ENCODE assay signal across 34 cellular contexts in the genomic region with DNA sequence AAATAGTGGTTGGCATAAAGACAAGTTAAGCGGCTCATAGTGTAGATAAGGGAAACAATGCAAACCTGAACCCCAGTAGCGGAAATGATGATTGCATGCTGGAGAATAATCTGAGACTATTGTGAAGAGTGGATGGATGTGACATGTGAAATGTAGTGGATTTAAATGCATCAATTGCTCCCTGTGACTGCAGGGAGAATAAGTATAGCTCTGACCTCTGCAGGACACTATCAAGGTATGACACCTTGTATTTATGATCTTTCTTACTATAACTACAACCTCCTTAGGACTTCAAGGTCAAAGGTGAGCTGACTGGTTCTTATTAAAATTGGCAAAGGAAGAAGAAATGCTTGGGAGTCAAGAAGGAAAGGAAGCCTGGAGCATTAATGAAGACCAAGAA.
DNase-seq lines count a peak whose midpoint lies in the region; ATAC-seq, FAIRE-seq and TF ChIP-seq lines count a peak whose summit lies in the region.
"Had no signal": no experiment of that assay in that cellular context is flagged by ENCODE, and none has a peak within 500 bp of the region (broad histone marks: within the 10 kb centered on the region; RNA-seq: fewer than 3 reads in every experiment).

No MANE protein-coding gene starts in this region.

- peaks cover 4% of the 10 kb centered on the region for H3K9me3 Mint-ChIP-seq in endodermal cell
- H3K9me3 Mint-ChIP-seq in activated T-cell treated with anti-CD3 and anti-CD28 coated beads, Interleukin-2, amount 50 U/mL, for 72 hours = peaks cover 0 to 2% of the 10 kb centered on the region in 2 donors
- H3K9me3 Mint-ChIP-seq: CD4-positive, alpha-beta memory T cell; CD4-positive, alpha-beta T cell; CD8-positive, alpha-beta memory T cell; CD8-positive, alpha-beta T cell had no signal

- no peaks in the 10 kb centered on the region for H3K36me3 ChIP-seq in endodermal cell (ENCODE audit: control insufficient read depth, insufficient read depth, low read length)
- no peaks in the 10 kb centered on the region for H3K36me3 ChIP-seq in neural cell (ENCODE audit: insufficient read depth, low read length)
- H3K36me3 ChIP-seq: BE2C; BLaER1; BLaER1 treated with 17β-estradiol and CSF1 and Interleukin-3, amounts not matched to agents 10 nM and 100 nM had no signal

- H3K27me3 ChIP-seq in endodermal cell (ENCODE audit: control insufficient read depth, insufficient read depth, low read length, poor library complexity, severe bottlenecking) = no peaks in the 10 kb centered on the region
- H3K27me3 ChIP-seq in neural cell (ENCODE audit: insufficient read depth, low read depth, low read length) = no peaks in the 10 kb centered on the region
- H3K27me3 ChIP-seq: BE2C; BLaER1; BLaER1 treated with 17β-estradiol and CSF1 and Interleukin-3, amounts not matched to agents 10 nM and 100 nM had no signal

- H3K4me3 ChIP-seq in endodermal cell (ENCODE audit: low read length) = no peak overlapping the region
- H3K4me3 ChIP-seq in neural cell (ENCODE audit: low read length) = no peak overlapping the region
- H3K4me3 ChIP-seq: A549; BLaER1; BLaER1 treated with 17β-estradiol and CSF1 and Interleukin-3, amounts not matched to agents 10 nM and 100 nM had no signal

- TF ChIP-seq CTCF in endodermal cell (conservative IDR thresholded peaks at IDR 0.05) (peak; percentile 8), neural cell (IDR thresholded peaks at IDR 0.05; ENCODE audit: poor library complexity, severe bottlenecking) (peak; percentile 51)

- H3K27ac Mint-ChIP-seq in endodermal cell = no peak overlapping the region
- H3K27ac Mint-ChIP-seq in activated T-cell treated with anti-CD3 and anti-CD28 coated beads, Interleukin-2, amount 50 U/mL, for 72 hours = no peak overlapping the region
- H3K27ac Mint-ChIP-seq: B cell; CD14-positive monocyte; CD4-positive, alpha-beta memory T cell; CD4-positive, alpha-beta T cell; CD4-positive, CD25-positive, alpha-beta regulatory T cell; CD8-positive, alpha-beta memory T cell; CD8-positive, alpha-beta T cell had no signal

- no peaks in the 10 kb centered on the region for H3F3A ChIP-seq in neural cell (ENCODE audit: insufficient read depth, low read length, poor library complexity, severe bottlenecking)

- H3K79me2 ChIP-seq in neural cell (replicated peaks; ENCODE audit: insufficient read depth, low read length) = no peaks in the 10 kb centered on the region

- H4K20me1 ChIP-seq in neural cell (ENCODE audit: insufficient read depth) = no peaks in the 10 kb centered on the region
- H4K20me1 ChIP-seq: BLaER1; BLaER1 treated with 17β-estradiol and CSF1 and Interleukin-3, amounts not matched to agents 10 nM and 100 nM had no signal

- H3K9me3 ChIP-seq in endodermal cell (ENCODE audit: control insufficient read depth, low read length) (peaks cover 12% of the 10 kb centered on the region), neural cell (ENCODE audit: low read length) (no peaks in the 10 kb centered on the region)
- H3K9me3 ChIP-seq: BE2C, Caco-2 had no signal

- TF ChIP-seq EP300 in neural cell (conservative IDR thresholded peaks at IDR 0.05; ENCODE audit: poor library complexity, severe bottlenecking) = peak; percentile 30

- no peak for ATAC-seq in HG02840 (IDR thresholded peaks at IDR 0.05; ENCODE audit: low FRiP score, unreplicated experiment)
- ATAC-seq in activated T-cell treated with anti-CD3 and anti-CD28 coated beads, Interleukin-2, amount 50 U/mL, for 72 hours (replicated peaks in 1 of 2) = no peak
- ATAC-seq in stimulated activated naive CD8-positive, alpha-beta T cell treated with anti-CD3 and anti-CD28 coated beads, Interleukin-15, Interleukin-2, amounts not matched to agents 100 U/mL and 50 U/mL, for 24 hours = no peak
- ATAC-seq: A549; CD8-positive, alpha-beta T cell had no signal

- peaks cover 62% of the 10 kb centered on the region for H3K27me3 Mint-ChIP-seq in endodermal cell (ENCODE audit: insufficient read depth)
- H3K27me3 Mint-ChIP-seq in activated T-cell treated with anti-CD3 and anti-CD28 coated beads, Interleukin-2, amount 50 U/mL, for 72 hours (ENCODE audit: low read depth) = no peaks in the 10 kb centered on the region

- H2AFZ ChIP-seq in neural cell (ENCODE audit: low read depth, low read length) = no peak overlapping the region

- peak; percentile 13 for FAIRE-seq in urothelium cell line (lab: Jason Lieb, UNC)
- FAIRE-seq: A204.1, A549, D721Med had no signal

- TF ChIP-seq RAD21 in neural cell (conservative IDR thresholded peaks at IDR 0.05) = peak; percentile 60

- no peaks in the 10 kb centered on the region for H3K9me2 ChIP-seq in neural cell (ENCODE audit: insufficient read depth, low read length)

- H3K4me2 ChIP-seq in neural cell (ENCODE audit: low read length) = no peak overlapping the region
- H3K4me2 ChIP-seq: A549; BLaER1; BLaER1 treated with 17β-estradiol and CSF1 and Interleukin-3, amounts not matched to agents 10 nM and 100 nM had no signal

- whole genome bisulfite sequencing in endodermal cell (ENCODE audit: insufficient coverage in 1 of 2, insufficient read length in 1 of 2), 2 experiments = 89 to 99% methylated on average over 2 of the region's 2 CpGs

- H3K27ac ChIP-seq in endodermal cell (ENCODE audit: low read depth, low read length) (no peak overlapping the region), neural cell (ENCODE audit: low read length) (peak overlapping the region; percentile 25)
- H3K27ac ChIP-seq: 22Rv1; A549; BLaER1; BLaER1 treated with 17β-estradiol and CSF1 and Interleukin-3, amounts not matched to agents 10 nM and 100 nM; C4-2B had no signal

- H3K4me1 ChIP-seq in endodermal cell (ENCODE audit: control insufficient read depth, insufficient read depth, low read length) = no peaks in the 10 kb centered on the region
- H3K4me1 ChIP-seq: A549; BE2C; BLaER1; BLaER1 treated with 17β-estradiol and CSF1 and Interleukin-3, amounts not matched to agents 10 nM and 100 nM; Caco-2 had no signal

- no peak for DNase-seq in endodermal cell
- DNase-seq in urothelium cell line (ENCODE audit: low spot score) = no peak
- DNase-seq in activated T-cell treated with anti-CD3 and anti-CD28 coated beads, Interleukin-2, amount 50 U/mL, for 72 hours = no peak
- no peak for DNase-seq in stimulated activated naive CD8-positive, alpha-beta T cell treated with anti-CD3 and anti-CD28 coated beads, Interleukin-15, Interleukin-2, amounts not matched to agents 100 U/mL and 50 U/mL, for 24 hours
- DNase-seq: 8988T; ACHN; AML-193; BE2C; C1 segment of cervical spinal cord; Caco-2; Calu3; CD4-positive, alpha-beta memory T cell; CD4-positive, alpha-beta T cell; CD4-positive, CD25-positive, alpha-beta regulatory T cell; CD8-positive, alpha-beta memory T cell; CD8-positive, alpha-beta T cell; COR-L47; DMS 273 treated with DMSO at 0.1 percent for 48 hours; DMS153; DMS53; DMS79; DND-41; EL had no signal

- no peak overlapping the region for H3K9ac ChIP-seq in endodermal cell (ENCODE audit: extremely low read depth, low read length, poor library complexity, severe bottlenecking)
- H3K9ac ChIP-seq in neural cell (ENCODE audit: low read length) = no peak overlapping the region
- H3K9ac ChIP-seq: BLaER1; BLaER1 treated with 17β-estradiol and CSF1 and Interleukin-3, amounts not matched to agents 10 nM and 100 nM had no signal

- no peaks in the 10 kb centered on the region for H3K36me3 Mint-ChIP-seq in endodermal cell (ENCODE audit: low read depth)
- H3K36me3 Mint-ChIP-seq in activated T-cell treated with anti-CD3 and anti-CD28 coated beads, Interleukin-2, amount 50 U/mL, for 72 hours (ENCODE audit: insufficient read depth in 2 of 2) = no peaks in the 10 kb centered on the region
- H3K36me3 Mint-ChIP-seq: CD14-positive monocyte; CD4-positive, alpha-beta memory T cell; CD4-positive, CD25-positive, alpha-beta regulatory T cell; CD8-positive, alpha-beta memory T cell; CD8-positive, alpha-beta T cell had no signal

- H3K4me3 Mint-ChIP-seq in endodermal cell = no peak overlapping the region
- H3K4me3 Mint-ChIP-seq in activated T-cell treated with anti-CD3 and anti-CD28 coated beads, Interleukin-2, amount 50 U/mL, for 72 hours = no peak overlapping the region
- H3K4me3 Mint-ChIP-seq: B cell; CD14-positive monocyte; CD4-positive, alpha-beta memory T cell; CD4-positive, alpha-beta T cell; CD4-positive, CD25-positive, alpha-beta regulatory T cell; CD8-positive, alpha-beta memory T cell; CD8-positive, alpha-beta T cell had no signal

- H3K4me1 Mint-ChIP-seq in endodermal cell = peaks cover 5% of the 10 kb centered on the region
- no peaks in the 10 kb centered on the region for H3K4me1 Mint-ChIP-seq in activated T-cell treated with anti-CD3 and anti-CD28 coated beads, Interleukin-2, amount 50 U/mL, for 72 hours (ENCODE audit: low read depth)
- H3K4me1 Mint-ChIP-seq: B cell; CD14-positive monocyte; CD4-positive, alpha-beta memory T cell; CD4-positive, CD25-positive, alpha-beta regulatory T cell; CD8-positive, alpha-beta memory T cell had no signal

TF ChIP-seq in neural cell, 6 proteins besides CTCF, POLR2A, EP300 and RAD21:
- TF ChIP-seq SMC3 (conservative IDR thresholded peaks at IDR 0.05; ENCODE audit: poor library complexity) (peak; percentile 42), MXI1 (conservative IDR thresholded peaks at IDR 0.05; ENCODE audit: poor library complexity, severe bottlenecking) (no peak), EZH2 (IDR thresholded peaks at IDR 0.05; ENCODE audit: borderline replicate concordance, insufficient read depth, low read length, poor library complexity, severe bottlenecking) (no peak), TAF1 (IDR thresholded peaks at IDR 0.05; ENCODE audit: low read depth) (no peak), POLR2AphosphoS5 (IDR thresholded peaks at IDR 0.05) (peak; percentile 51)
TF ChIP-seq in neural cell: peak in this region for 2.
